1 cellular context compared by ENCODE assay signal in the genomic region with DNA sequence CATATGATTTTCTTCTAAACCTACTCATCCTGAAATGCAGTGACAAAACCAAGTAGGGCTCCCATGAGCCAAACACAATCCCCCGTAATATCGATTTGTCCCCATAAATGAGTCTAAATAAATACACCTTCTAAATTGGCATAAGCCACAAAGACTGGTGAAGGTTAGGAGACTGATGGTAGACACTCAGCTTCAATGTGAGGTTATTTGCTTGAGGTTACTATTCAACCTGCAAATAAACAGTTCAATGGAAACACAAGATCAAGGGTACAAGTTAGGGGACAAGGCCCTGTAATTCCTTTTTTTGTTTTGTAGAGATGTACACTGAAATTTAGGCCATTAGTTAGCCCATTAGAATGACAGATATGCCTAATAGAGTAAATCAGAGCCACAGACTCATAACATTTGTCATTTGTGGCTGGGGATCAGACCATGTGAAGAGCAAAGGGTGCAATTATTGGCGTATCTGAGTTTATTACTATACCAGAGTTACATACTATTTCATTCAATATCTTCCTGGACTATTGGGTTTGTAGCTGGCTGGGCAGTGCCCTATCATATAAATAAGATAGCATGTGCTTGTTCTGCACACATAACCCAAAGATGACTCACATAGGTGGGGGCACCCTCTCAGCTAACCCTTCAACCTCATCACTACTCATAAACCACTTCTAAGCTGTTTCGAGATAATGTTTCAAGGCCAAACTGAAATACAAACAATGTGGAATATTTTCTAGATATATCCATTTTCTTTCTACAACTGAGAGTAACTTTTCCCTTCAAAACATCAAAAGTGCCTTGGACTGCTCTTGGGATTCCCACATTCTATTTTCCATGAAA.
TF ChIP-seq lines count a peak whose summit lies in the region.

No MANE protein-coding gene starts in this region.

TF ChIP-seq in HepG2, 621 proteins besides CTCF, POLR2A, EP300 and RAD21 (continued from another document):
- TF ChIP-seq SMAD3 (CRISPR knock-in tag; IDR thresholded peaks at IDR 0.05) (0 out of 2 replicates have a peak, but pooled peaks have one; percentile 14), CENPX (CRISPR knock-in tag; IDR thresholded peaks at IDR 0.05) (no peak), ZNF572 (CRISPR knock-in tag; IDR thresholded peaks at IDR 0.05) (no peak)
- TF ChIP-seq, protein P1, sequence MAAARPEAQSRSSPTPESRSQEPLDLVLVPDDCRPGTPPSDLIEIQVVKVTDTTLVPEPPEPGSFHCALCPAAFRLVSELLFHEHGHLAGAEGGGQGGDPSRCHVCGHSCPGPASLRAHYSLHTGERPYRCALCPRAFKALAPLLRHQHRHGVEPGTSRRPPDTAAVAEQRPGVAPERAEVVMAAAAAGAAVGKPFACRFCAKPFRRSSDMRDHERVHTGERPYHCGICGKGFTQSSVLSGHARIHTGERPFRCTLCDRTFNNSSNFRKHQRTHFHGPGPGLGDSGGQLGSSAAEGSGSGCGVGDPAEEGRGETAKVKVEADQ (CRISPR knock-in tag; IDR thresholded peaks at IDR 0.05; ENCODE audit: borderline replicate concordance): peak; percentile 84; the same call in 1 of the 2 replicates
- TF ChIP-seq, protein P2, sequence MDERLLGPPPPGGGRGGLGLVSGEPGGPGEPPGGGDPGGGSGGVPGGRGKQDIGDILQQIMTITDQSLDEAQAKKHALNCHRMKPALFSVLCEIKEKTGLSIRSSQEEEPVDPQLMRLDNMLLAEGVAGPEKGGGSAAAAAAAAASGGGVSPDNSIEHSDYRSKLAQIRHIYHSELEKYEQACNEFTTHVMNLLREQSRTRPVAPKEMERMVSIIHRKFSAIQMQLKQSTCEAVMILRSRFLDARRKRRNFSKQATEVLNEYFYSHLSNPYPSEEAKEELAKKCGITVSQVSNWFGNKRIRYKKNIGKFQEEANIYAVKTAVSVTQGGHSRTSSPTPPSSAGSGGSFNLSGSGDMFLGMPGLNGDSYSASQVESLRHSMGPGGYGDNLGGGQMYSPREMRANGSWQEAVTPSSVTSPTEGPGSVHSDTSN (CRISPR knock-in tag; IDR thresholded peaks at IDR 0.05): no peak
- TF ChIP-seq, protein P3, sequence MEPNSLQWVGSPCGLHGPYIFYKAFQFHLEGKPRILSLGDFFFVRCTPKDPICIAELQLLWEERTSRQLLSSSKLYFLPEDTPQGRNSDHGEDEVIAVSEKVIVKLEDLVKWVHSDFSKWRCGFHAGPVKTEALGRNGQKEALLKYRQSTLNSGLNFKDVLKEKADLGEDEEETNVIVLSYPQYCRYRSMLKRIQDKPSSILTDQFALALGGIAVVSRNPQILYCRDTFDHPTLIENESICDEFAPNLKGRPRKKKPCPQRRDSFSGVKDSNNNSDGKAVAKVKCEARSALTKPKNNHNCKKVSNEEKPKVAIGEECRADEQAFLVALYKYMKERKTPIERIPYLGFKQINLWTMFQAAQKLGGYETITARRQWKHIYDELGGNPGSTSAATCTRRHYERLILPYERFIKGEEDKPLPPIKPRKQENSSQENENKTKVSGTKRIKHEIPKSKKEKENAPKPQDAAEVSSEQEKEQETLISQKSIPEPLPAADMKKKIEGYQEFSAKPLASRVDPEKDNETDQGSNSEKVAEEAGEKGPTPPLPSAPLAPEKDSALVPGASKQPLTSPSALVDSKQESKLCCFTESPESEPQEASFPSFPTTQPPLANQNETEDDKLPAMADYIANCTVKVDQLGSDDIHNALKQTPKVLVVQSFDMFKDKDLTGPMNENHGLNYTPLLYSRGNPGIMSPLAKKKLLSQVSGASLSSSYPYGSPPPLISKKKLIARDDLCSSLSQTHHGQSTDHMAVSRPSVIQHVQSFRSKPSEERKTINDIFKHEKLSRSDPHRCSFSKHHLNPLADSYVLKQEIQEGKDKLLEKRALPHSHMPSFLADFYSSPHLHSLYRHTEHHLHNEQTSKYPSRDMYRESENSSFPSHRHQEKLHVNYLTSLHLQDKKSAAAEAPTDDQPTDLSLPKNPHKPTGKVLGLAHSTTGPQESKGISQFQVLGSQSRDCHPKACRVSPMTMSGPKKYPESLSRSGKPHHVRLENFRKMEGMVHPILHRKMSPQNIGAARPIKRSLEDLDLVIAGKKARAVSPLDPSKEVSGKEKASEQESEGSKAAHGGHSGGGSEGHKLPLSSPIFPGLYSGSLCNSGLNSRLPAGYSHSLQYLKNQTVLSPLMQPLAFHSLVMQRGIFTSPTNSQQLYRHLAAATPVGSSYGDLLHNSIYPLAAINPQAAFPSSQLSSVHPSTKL (CRISPR knock-in tag; IDR thresholded peaks at IDR 0.05): peak; percentile 62
- TF ChIP-seq, protein P4, sequence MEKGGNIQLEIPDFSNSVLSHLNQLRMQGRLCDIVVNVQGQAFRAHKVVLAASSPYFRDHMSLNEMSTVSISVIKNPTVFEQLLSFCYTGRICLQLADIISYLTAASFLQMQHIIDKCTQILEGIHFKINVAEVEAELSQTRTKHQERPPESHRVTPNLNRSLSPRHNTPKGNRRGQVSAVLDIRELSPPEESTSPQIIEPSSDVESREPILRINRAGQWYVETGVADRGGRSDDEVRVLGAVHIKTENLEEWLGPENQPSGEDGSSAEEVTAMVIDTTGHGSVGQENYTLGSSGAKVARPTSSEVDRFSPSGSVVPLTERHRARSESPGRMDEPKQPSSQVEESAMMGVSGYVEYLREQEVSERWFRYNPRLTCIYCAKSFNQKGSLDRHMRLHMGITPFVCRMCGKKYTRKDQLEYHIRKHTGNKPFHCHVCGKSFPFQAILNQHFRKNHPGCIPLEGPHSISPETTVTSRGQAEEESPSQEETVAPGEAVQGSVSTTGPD (CRISPR knock-in tag; IDR thresholded peaks at IDR 0.05): peak; percentile 70; the same call in 1 of the 2 replicates
